ENCODE assay signal across 3 cellular contexts in genomic region chr16:82044585-82044911, GRCh38.
TF ChIP-seq lines count a peak whose summit lies in the region.

No MANE protein-coding gene starts in this region.

TF ChIP-seq in HCT116, 20 proteins besides CTCF, POLR2A, EP300 and RAD21 (continues in another document):
- TF ChIP-seq, protein P1, sequence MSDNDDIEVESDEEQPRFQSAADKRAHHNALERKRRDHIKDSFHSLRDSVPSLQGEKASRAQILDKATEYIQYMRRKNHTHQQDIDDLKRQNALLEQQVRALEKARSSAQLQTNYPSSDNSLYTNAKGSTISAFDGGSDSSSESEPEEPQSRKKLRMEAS (IDR thresholded peaks at IDR 0.05) = no peak
- no peak for TF ChIP-seq SP1 (IDR thresholded peaks at IDR 0.05; ENCODE audit: low read depth)
- no peak for TF ChIP-seq CEBPB (IDR thresholded peaks at IDR 0.05; ENCODE audit: low read depth)
- no peak for TF ChIP-seq ELF1 (IDR thresholded peaks at IDR 0.05; ENCODE audit: borderline replicate concordance, low read depth)
- TF ChIP-seq YY1 (IDR thresholded peaks at IDR 0.05; ENCODE audit: extremely low read depth, insufficient replicate concordance, low read depth, low read length) = no peak
- TF ChIP-seq ZBTB33 (IDR thresholded peaks at IDR 0.05; ENCODE audit: extremely low read depth, insufficient replicate concordance, low read length) = no peak
- TF ChIP-seq SRF (IDR thresholded peaks at IDR 0.05; ENCODE audit: low read depth) = no peak
- TF ChIP-seq REST (IDR thresholded peaks at IDR 0.05; ENCODE audit: low read depth) = no peak
- no peak for TF ChIP-seq EZH2 (IDR thresholded peaks at IDR 0.05)
- no peak for TF ChIP-seq POLR2AphosphoS5 (IDR thresholded peaks at IDR 0.05; ENCODE audit: low read depth, low read length)
- no peak for TF ChIP-seq ZFX (IDR thresholded peaks at IDR 0.05)
- TF ChIP-seq EZH2phosphoT487 (IDR thresholded peaks at IDR 0.05; ENCODE audit: borderline replicate concordance) = no peak
- no peak for TF ChIP-seq JUND (IDR thresholded peaks at IDR 0.05)
- TF ChIP-seq TCF7L2 (IDR thresholded peaks at IDR 0.05; ENCODE audit: borderline replicate concordance, extremely low read depth, insufficient read depth, insufficient read length) = no peak
- TF ChIP-seq CBX3 (IDR thresholded peaks at IDR 0.05; ENCODE audit: low read depth) = no peak
- no peak for TF ChIP-seq FOSL1 (IDR thresholded peaks at IDR 0.05; ENCODE audit: low read depth)
- TF ChIP-seq ZNF274 (IDR thresholded peaks at IDR 0.05; ENCODE audit: low read depth, low read length) = no peak
- TF ChIP-seq SIN3A (IDR thresholded peaks at IDR 0.05; ENCODE audit: low read depth) = no peak
- no peak for TF ChIP-seq EGR1 (IDR thresholded peaks at IDR 0.05; ENCODE audit: low read depth)

TF ChIP-seq in WTC11, 78 proteins besides CTCF, POLR2A, EP300 and RAD21:
- no peak for TF ChIP-seq FOXJ3 (CRISPR knock-in tag; IDR thresholded peaks at IDR 0.05; ENCODE audit: borderline replicate concordance)
- no peak for TF ChIP-seq ZNF416 (CRISPR knock-in tag; IDR thresholded peaks at IDR 0.05)
- TF ChIP-seq ATF1 (CRISPR knock-in tag; IDR thresholded peaks at IDR 0.05) = no peak
- no peak for TF ChIP-seq JAZF1 (CRISPR knock-in tag; IDR thresholded peaks at IDR 0.05)
- TF ChIP-seq TP53 (CRISPR knock-in tag; IDR thresholded peaks at IDR 0.05) = no peak
- no peak for TF ChIP-seq USF2 (CRISPR knock-in tag; IDR thresholded peaks at IDR 0.05)
- TF ChIP-seq ETV6 (CRISPR knock-in tag; IDR thresholded peaks at IDR 0.05) = no peak
- no peak for TF ChIP-seq E2F4 (CRISPR knock-in tag; IDR thresholded peaks at IDR 0.05; ENCODE audit: borderline replicate concordance, low read depth)
- TF ChIP-seq NFE2L1 (CRISPR knock-in tag; IDR thresholded peaks at IDR 0.05) = no peak
- TF ChIP-seq ZNF219 (CRISPR knock-in tag; IDR thresholded peaks at IDR 0.05; ENCODE audit: borderline replicate concordance) = no peak
- TF ChIP-seq, protein P2, sequence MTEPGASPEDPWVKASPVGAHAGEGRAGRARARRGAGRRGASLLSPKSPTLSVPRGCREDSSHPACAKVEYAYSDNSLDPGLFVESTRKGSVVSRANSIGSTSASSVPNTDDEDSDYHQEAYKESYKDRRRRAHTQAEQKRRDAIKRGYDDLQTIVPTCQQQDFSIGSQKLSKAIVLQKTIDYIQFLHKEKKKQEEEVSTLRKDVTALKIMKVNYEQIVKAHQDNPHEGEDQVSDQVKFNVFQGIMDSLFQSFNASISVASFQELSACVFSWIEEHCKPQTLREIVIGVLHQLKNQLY (CRISPR knock-in tag; IDR thresholded peaks at IDR 0.05) = no peak
- no peak for TF ChIP-seq ZNF121 (CRISPR knock-in tag; IDR thresholded peaks at IDR 0.05)
- no peak for TF ChIP-seq ZNF138 (CRISPR knock-in tag; conservative IDR thresholded peaks at IDR 0.05)
- no peak for TF ChIP-seq RELA (CRISPR knock-in tag; IDR thresholded peaks at IDR 0.05; ENCODE audit: borderline replicate concordance)
- TF ChIP-seq MYBL2 (CRISPR knock-in tag; IDR thresholded peaks at IDR 0.05) = no peak
- TF ChIP-seq ZBTB43 (CRISPR knock-in tag; IDR thresholded peaks at IDR 0.05) = no peak
- TF ChIP-seq FOXP1 (CRISPR knock-in tag; IDR thresholded peaks at IDR 0.05; ENCODE audit: borderline replicate concordance) = no peak
- no peak for TF ChIP-seq IRF2 (CRISPR knock-in tag; IDR thresholded peaks at IDR 0.05; ENCODE audit: borderline replicate concordance, low read depth)
- TF ChIP-seq ESRRA (CRISPR knock-in tag; IDR thresholded peaks at IDR 0.05; ENCODE audit: borderline replicate concordance) = no peak
- TF ChIP-seq ZSCAN18 (CRISPR knock-in tag; IDR thresholded peaks at IDR 0.05) = no peak

TF ChIP-seq in HepG2, 621 proteins besides CTCF, POLR2A, EP300 and RAD21 (continues in another document):
- peak; percentile 29; the same call in 1 of the 2 replicates for TF ChIP-seq MED1 (CRISPR knock-in tag; IDR thresholded peaks at IDR 0.05)
- TF ChIP-seq TBX3 (IDR thresholded peaks at IDR 0.05; ENCODE audit: borderline replicate concordance) = no peak
- no peak for TF ChIP-seq U2AF1 (optimal IDR thresholded peaks at IDR 0.05; ENCODE audit: low read depth, low read length)
- no peak for TF ChIP-seq ZNF747 (CRISPR knock-in tag; IDR thresholded peaks at IDR 0.05; ENCODE audit: borderline replicate concordance)
- peak; percentile 71; the same call in 1 of the 2 replicates for TF ChIP-seq KAT8 (CRISPR knock-in tag; IDR thresholded peaks at IDR 0.05)
- TF ChIP-seq, protein P3, sequence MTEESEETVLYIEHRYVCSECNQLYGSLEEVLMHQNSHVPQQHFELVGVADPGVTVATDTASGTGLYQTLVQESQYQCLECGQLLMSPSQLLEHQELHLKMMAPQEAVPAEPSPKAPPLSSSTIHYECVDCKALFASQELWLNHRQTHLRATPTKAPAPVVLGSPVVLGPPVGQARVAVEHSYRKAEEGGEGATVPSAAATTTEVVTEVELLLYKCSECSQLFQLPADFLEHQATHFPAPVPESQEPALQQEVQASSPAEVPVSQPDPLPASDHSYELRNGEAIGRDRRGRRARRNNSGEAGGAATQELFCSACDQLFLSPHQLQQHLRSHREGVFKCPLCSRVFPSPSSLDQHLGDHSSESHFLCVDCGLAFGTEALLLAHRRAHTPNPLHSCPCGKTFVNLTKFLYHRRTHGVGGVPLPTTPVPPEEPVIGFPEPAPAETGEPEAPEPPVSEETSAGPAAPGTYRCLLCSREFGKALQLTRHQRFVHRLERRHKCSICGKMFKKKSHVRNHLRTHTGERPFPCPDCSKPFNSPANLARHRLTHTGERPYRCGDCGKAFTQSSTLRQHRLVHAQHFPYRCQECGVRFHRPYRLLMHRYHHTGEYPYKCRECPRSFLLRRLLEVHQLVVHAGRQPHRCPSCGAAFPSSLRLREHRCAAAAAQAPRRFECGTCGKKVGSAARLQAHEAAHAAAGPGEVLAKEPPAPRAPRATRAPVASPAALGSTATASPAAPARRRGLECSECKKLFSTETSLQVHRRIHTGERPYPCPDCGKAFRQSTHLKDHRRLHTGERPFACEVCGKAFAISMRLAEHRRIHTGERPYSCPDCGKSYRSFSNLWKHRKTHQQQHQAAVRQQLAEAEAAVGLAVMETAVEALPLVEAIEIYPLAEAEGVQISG (CRISPR knock-in tag; IDR thresholded peaks at IDR 0.05) = peak; percentile 55; the same call in 1 of the 2 replicates
- 0 out of 2 replicates have a peak, but pooled peaks have one; percentile 39 for TF ChIP-seq POLR2AphosphoS5 (IDR thresholded peaks at IDR 0.05; ENCODE audit: low read depth, low read length)
- no peak for TF ChIP-seq ZNF407 (CRISPR knock-in tag; IDR thresholded peaks at IDR 0.05; ENCODE audit: not compliant biosample characterization)
- TF ChIP-seq HNF4G (IDR thresholded peaks at IDR 0.05; ENCODE audit: borderline replicate concordance, low read depth, low read length) = 0 out of 2 replicates have a peak, but pooled peaks have one; percentile 7
- no peak; the same call in 1 of the 2 replicates for TF ChIP-seq HNF4G (CRISPR knock-in tag; IDR thresholded peaks at IDR 0.05; ENCODE audit: borderline replicate concordance, low read depth)
- TF ChIP-seq SP1 (IDR thresholded peaks at IDR 0.05) = no peak
- peak; percentile 37; the same call in 1 of the 2 replicates for TF ChIP-seq SP1 (CRISPR knock-in tag; IDR thresholded peaks at IDR 0.05)
- TF ChIP-seq ZNF292 (CRISPR knock-in tag; IDR thresholded peaks at IDR 0.05; ENCODE audit: borderline replicate concordance, low read depth) = peak; percentile 45; the same call in 1 of the 2 replicates
- TF ChIP-seq, protein P4, sequence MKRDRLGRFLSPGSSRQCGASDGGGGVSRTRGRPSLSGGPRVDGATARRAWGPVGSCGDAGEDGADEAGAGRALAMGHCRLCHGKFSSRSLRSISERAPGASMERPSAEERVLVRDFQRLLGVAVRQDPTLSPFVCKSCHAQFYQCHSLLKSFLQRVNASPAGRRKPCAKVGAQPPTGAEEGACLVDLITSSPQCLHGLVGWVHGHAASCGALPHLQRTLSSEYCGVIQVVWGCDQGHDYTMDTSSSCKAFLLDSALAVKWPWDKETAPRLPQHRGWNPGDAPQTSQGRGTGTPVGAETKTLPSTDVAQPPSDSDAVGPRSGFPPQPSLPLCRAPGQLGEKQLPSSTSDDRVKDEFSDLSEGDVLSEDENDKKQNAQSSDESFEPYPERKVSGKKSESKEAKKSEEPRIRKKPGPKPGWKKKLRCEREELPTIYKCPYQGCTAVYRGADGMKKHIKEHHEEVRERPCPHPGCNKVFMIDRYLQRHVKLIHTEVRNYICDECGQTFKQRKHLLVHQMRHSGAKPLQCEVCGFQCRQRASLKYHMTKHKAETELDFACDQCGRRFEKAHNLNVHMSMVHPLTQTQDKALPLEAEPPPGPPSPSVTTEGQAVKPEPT (CRISPR knock-in tag; IDR thresholded peaks at IDR 0.05; ENCODE audit: low read depth) = no peak
- no peak for TF ChIP-seq RFX3 (CRISPR knock-in tag; IDR thresholded peaks at IDR 0.05)
- no peak for TF ChIP-seq CBX2 (IDR thresholded peaks at IDR 0.05; ENCODE audit: low read depth, low read length)
- no peak for TF ChIP-seq CBX2 (CRISPR knock-in tag; IDR thresholded peaks at IDR 0.05; ENCODE audit: low read depth)
- TF ChIP-seq THAP11 (CRISPR knock-in tag; IDR thresholded peaks at IDR 0.05) = peak; percentile 76
- TF ChIP-seq MTA1 (CRISPR knock-in tag; IDR thresholded peaks at IDR 0.05; ENCODE audit: borderline replicate concordance) = no peak
- TF ChIP-seq ZSCAN25 (CRISPR knock-in tag; IDR thresholded peaks at IDR 0.05) = no peak
- TF ChIP-seq EHMT2 (IDR thresholded peaks at IDR 0.05; ENCODE audit: borderline replicate concordance, low read depth, low read length) = peak; percentile 89
- peak; percentile 51; the same call in 1 of the 2 replicates for TF ChIP-seq CBX5 (CRISPR knock-in tag; IDR thresholded peaks at IDR 0.05; ENCODE audit: borderline replicate concordance)
- no peak for TF ChIP-seq ZGPAT (CRISPR knock-in tag; IDR thresholded peaks at IDR 0.05)
- TF ChIP-seq, protein P5, sequence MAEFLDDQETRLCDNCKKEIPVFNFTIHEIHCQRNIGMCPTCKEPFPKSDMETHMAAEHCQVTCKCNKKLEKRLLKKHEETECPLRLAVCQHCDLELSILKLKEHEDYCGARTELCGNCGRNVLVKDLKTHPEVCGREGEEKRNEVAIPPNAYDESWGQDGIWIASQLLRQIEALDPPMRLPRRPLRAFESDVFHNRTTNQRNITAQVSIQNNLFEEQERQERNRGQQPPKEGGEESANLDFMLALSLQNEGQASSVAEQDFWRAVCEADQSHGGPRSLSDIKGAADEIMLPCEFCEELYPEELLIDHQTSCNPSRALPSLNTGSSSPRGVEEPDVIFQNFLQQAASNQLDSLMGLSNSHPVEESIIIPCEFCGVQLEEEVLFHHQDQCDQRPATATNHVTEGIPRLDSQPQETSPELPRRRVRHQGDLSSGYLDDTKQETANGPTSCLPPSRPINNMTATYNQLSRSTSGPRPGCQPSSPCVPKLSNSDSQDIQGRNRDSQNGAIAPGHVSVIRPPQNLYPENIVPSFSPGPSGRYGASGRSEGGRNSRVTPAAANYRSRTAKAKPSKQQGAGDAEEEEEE (CRISPR knock-in tag; IDR thresholded peaks at IDR 0.05; ENCODE audit: borderline replicate concordance) = no peak
